In genomic region chr15:72183781-72184164, GRCh38 we compare ENCODE assay signal across 1 cellular context.
TF ChIP-seq lines count a peak whose summit lies in the region.

No MANE protein-coding gene starts in this region.

TF ChIP-seq in WTC11, 78 proteins besides CTCF, POLR2A, EP300 and RAD21 (continued from another document):
- TF ChIP-seq SP1 (CRISPR knock-in tag; conservative IDR thresholded peaks at IDR 0.05) (no peak), MYBL2 (CRISPR knock-in tag; IDR thresholded peaks at IDR 0.05) (no peak), TEAD1 (CRISPR knock-in tag; IDR thresholded peaks at IDR 0.05) (no peak), NFYB (CRISPR knock-in tag; conservative IDR thresholded peaks at IDR 0.05; ENCODE audit: low read depth) (no peak), RELA (CRISPR knock-in tag; IDR thresholded peaks at IDR 0.05; ENCODE audit: borderline replicate concordance) (no peak), CREB1 (CRISPR knock-in tag; IDR thresholded peaks at IDR 0.05) (no peak), ZNF232 (CRISPR knock-in tag; IDR thresholded peaks at IDR 0.05) (no peak), ZNF396 (CRISPR knock-in tag; IDR thresholded peaks at IDR 0.05; ENCODE audit: borderline replicate concordance) (no peak)
- TF ChIP-seq, protein P1, sequence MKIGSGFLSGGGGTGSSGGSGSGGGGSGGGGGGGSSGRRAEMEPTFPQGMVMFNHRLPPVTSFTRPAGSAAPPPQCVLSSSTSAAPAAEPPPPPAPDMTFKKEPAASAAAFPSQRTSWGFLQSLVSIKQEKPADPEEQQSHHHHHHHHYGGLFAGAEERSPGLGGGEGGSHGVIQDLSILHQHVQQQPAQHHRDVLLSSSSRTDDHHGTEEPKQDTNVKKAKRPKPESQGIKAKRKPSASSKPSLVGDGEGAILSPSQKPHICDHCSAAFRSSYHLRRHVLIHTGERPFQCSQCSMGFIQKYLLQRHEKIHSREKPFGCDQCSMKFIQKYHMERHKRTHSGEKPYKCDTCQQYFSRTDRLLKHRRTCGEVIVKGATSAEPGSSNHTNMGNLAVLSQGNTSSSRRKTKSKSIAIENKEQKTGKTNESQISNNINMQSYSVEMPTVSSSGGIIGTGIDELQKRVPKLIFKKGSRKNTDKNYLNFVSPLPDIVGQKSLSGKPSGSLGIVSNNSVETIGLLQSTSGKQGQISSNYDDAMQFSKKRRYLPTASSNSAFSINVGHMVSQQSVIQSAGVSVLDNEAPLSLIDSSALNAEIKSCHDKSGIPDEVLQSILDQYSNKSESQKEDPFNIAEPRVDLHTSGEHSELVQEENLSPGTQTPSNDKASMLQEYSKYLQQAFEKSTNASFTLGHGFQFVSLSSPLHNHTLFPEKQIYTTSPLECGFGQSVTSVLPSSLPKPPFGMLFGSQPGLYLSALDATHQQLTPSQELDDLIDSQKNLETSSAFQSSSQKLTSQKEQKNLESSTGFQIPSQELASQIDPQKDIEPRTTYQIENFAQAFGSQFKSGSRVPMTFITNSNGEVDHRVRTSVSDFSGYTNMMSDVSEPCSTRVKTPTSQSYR (CRISPR knock-in tag; IDR thresholded peaks at IDR 0.05): no peak
TF ChIP-seq in WTC11: peak in this region for 0.
